In genomic region chr16:77562497-77562896, GRCh38 we compare ENCODE assay signal across 28 cellular contexts.
"Had no signal": no experiment of that assay in that cellular context is flagged by ENCODE, and none has a peak within 500 bp of the region (broad histone marks: within the 10 kb centered on the region; RNA-seq: fewer than 3 reads in every experiment).

No MANE protein-coding gene starts in this region.

- H3K4me3 ChIP-seq: neural progenitor cell, ovary, psoas muscle, skin epidermis, smooth muscle cell, spleen, suprapubic skin, testis, tibial artery, transverse colon, upper lobe of right lung, uterus had no signal

- H3K79me2 ChIP-seq: parathyroid adenoma had no signal

- H3K9me3 ChIP-seq: ovary, psoas muscle, spleen, suprapubic skin, testis, tibial artery, transverse colon, upper lobe of right lung, uterus had no signal

- ATAC-seq: natural killer cell; psoas muscle; sciatic nerve; stimulated activated memory B cell treated with anti-CD40 and anti-IgM and Interleukin-4, amounts not matched to agents 10 μg/mL and 1 μg/mL and 100 μg/mL, for 72 hours; stimulated activated naive CD8-positive, alpha-beta T cell treated with anti-CD3 and anti-CD28 coated beads, Interleukin-15, amount 100 ng/mL, for 72 hours; stimulated activated naive CD8-positive, alpha-beta T cell treated with anti-CD3 and anti-CD28 coated beads, Interleukin-15, Interleukin-2, amounts not matched to agents 100 U/mL and 50 U/mL, for 24 hours; upper lobe of right lung had no signal

- H3K9ac ChIP-seq: neural progenitor cell, parathyroid adenoma had no signal

- H3K4me1 ChIP-seq: neural progenitor cell, parathyroid adenoma, psoas muscle, spleen, suprapubic skin, testis, tibial artery, transverse colon, upper lobe of right lung, uterus had no signal

- H3K27me3 ChIP-seq: neural progenitor cell, ovary, suprapubic skin, testis, tibial artery, transverse colon, upper lobe of right lung, uterus had no signal

- H3K4me2 ChIP-seq: neural progenitor cell, smooth muscle cell had no signal

- DNase-seq: natural killer cell; occipital lobe; ovary; posterior cingulate gyrus; psoas muscle; right cardiac atrium; spleen; stimulated activated CD4-positive, alpha-beta T cell treated with anti-CD3 and anti-CD28 coated beads, Interleukin-12 subunit alpha, Interleukin-12 subunit beta, amount 100 ng/mL, for 4 hours; stimulated activated CD4-positive, alpha-beta T cell treated with anti-CD3 and anti-CD28 coated beads, Interleukin-1b, Interleukin-23, amount 100 ng/mL, for 48 hours; stimulated activated CD4-positive, alpha-beta T cell treated with anti-CD3 and anti-CD28 coated beads, Interleukin-4, amount 100 ng/mL, for 1 hour; stimulated activated CD4-positive, alpha-beta T cell treated with anti-CD3 and anti-CD28 coated beads, Interleukin-4, amount 100 ng/mL, for 4 hours; stimulated activated CD8-positive, alpha-beta memory T cell treated with anti-CD3 and anti-CD28 coated beads, Interleukin-4, amount 100 ng/mL, for 48 hours; stimulated activated naive CD4-positive, alpha-beta T cell; stimulated activated naive CD8-positive, alpha-beta T cell treated with anti-CD3 and anti-CD28 coated beads, Interleukin-15, amount 100 ng/mL, for 72 hours; stimulated activated naive CD8-positive, alpha-beta T cell treated with anti-CD3 and anti-CD28 coated beads, Interleukin-15, Interleukin-2, amounts not matched to agents 100 U/mL and 50 U/mL, for 24 hours; substantia nigra; testis; tibial artery; transverse colon; upper lobe of right lung; uterus had no signal

- H3K27ac ChIP-seq: neural progenitor cell, ovary, parathyroid adenoma, psoas muscle, skin epidermis, spleen, suprapubic skin, testis, tibial artery, transverse colon, upper lobe of right lung, uterus had no signal

- H3K36me3 ChIP-seq: neural progenitor cell, ovary, spleen, suprapubic skin, tibial artery, transverse colon, upper lobe of right lung, uterus had no signal

- H2AFZ ChIP-seq: neural progenitor cell, parathyroid adenoma had no signal
